10 cellular contexts compared by ENCODE assay signal in the genomic region with DNA sequence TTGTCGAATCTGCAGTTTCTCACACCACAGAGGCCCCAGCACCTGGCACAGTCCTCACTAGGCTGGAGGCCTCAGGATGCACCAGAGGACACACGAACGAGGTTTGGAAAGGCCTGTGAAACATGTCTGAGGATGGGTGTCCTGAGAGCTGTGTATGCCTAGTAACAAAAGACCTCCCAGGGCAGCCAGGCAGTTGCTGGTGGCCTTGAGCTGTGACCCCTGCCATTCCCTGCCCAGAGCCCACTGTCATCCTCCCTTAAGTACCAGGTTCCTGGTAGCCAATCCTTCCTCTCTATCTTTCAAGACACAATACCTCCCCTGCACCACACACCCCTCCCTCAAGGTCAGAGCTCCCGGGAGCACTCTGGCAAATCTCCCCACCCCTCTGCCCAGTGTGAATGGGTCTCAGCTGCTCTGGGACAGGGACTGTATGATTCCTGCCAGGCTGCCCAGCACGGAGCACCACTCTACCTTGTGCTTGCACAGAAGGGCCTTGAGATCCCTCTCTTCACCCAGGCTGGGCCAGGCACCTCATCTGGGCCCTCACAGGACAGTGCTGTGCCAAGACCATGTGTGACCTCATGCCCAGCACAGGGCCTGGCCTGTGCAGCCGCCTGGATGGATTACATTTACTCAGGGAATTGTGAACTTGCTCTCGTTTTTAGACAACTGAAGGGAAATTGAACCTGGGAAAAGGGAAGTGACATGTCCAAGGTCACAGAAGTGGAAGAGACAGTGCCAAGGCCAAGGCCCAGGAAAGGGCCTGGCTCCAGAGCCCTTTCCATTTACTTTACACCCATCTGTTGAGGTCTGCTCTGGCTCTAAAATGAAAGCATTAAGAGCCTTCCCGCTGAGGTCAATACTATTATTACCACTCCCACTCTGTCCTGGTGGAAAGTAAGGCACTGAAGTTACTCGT. TPM values are rescaled to one million over a fixed set of nuclear protein-coding genes. Genes with fewer than 3 reads are reported as not detected.
DNase-seq lines count a peak whose midpoint lies in the region; TF ChIP-seq lines count a peak whose summit lies in the region.
"Had no signal": no experiment of that assay in that cellular context is flagged by ENCODE, and none has a peak within 500 bp of the region (broad histone marks: within the 10 kb centered on the region; RNA-seq: fewer than 3 reads in every experiment).

No MANE protein-coding gene starts in this region.

- no peak for TF ChIP-seq CTCF in GM12864 (IDR thresholded peaks at IDR 0.05; ENCODE audit: low read depth, low read length, missing control alignments)
- no peak for TF ChIP-seq CTCF in Peyer's patch (IDR thresholded peaks at IDR 0.05)
- no peak for TF ChIP-seq CTCF in esophagus squamous epithelium (IDR thresholded peaks at IDR 0.05)

- WGBS in esophagus squamous epithelium, 2 donors: 34 to 41% methylated on average over 3 to 7 of the region's 9 CpGs

- H3K27ac ChIP-seq in Peyer's patch: peak overlapping the region; percentile 93 to 100 (median 96)
- H3K27ac ChIP-seq in esophagus squamous epithelium: peak overlapping the region; percentile 93 to 99 (median 98)
- peak overlapping the region; percentile 79 for H3K27ac ChIP-seq in rectal smooth muscle tissue (ENCODE audit: low read depth, low read length)

- H3K27me3 ChIP-seq in Peyer's patch (no peaks in the 10 kb centered on the region), esophagus squamous epithelium (no peaks in the 10 kb centered on the region), rectal smooth muscle tissue (ENCODE audit: control insufficient read depth, insufficient read depth, low read length) (no peaks in the 10 kb centered on the region)

- H3K9ac ChIP-seq in rectal smooth muscle tissue (ENCODE audit: low read length): no peak overlapping the region

- no peaks in the 10 kb centered on the region for H3K9me3 ChIP-seq in Peyer's patch
- no peaks in the 10 kb centered on the region for H3K9me3 ChIP-seq in esophagus squamous epithelium

- peaks cover 8 to 53% (median 21%) of the 10 kb centered on the region in 4 donors for H3K4me1 ChIP-seq in Peyer's patch
- peaks cover 38 to 79% (median 55%) of the 10 kb centered on the region in 3 donors for H3K4me1 ChIP-seq in esophagus squamous epithelium
- peaks cover 15% of the 10 kb centered on the region for H3K4me1 ChIP-seq in rectal smooth muscle tissue (ENCODE audit: control insufficient read depth, insufficient read depth, low read length)

- H3K36me3 ChIP-seq in Peyer's patch: peaks cover 0 to 6% (median 0%) of the 10 kb centered on the region in 3 donors
- peaks cover 0 to 7% (median 0%) of the 10 kb centered on the region in 3 donors for H3K36me3 ChIP-seq in esophagus squamous epithelium
- H3K36me3 ChIP-seq in rectal smooth muscle tissue (ENCODE audit: control insufficient read depth, insufficient read depth, low read length): peaks cover 2% of the 10 kb centered on the region

- H3K4me3 ChIP-seq in GM12864 (ENCODE audit: low read depth, low read length) (peak overlapping the region; percentile 80), Peyer's patch (peak overlapping the region in 3 of 4 donors; percentile 72 to 100 (median 75)), esophagus squamous epithelium (peak overlapping the region in 3 of 4 donors; percentile 73 to 97 (median 92)), rectal smooth muscle tissue (ENCODE audit: low read length) (peak overlapping the region; percentile 65)

- intact Hi-C loops in esophagus squamous epithelium (cut with DNase I): no loop called here

- DNase-seq in GM12864 (ENCODE audit: low read depth): no peak
- DNase-seq in Peyer's patch: no peak
- DNase-seq in esophagus squamous epithelium (lab: John Stamatoyannopoulos, UW): no peak
- no peak for DNase-seq in NCI-H510A (lab: John Stamatoyannopoulos, UW)
- no peak for DNase-seq in GM19240 (ENCODE audit: insufficient read length, low spot score)
- DNase-seq in DMS114 treated with DMSO at 0.1 percent for 48 hours (lab: John Stamatoyannopoulos, UW; ENCODE audit: unreplicated experiment): no peak
- DNase-seq in NCI-H510A treated with DMSO at 0.1 percent for 48 hours (lab: John Stamatoyannopoulos, UW): no peak
- DNase-seq: hippocampal formation had no signal

- TF ChIP-seq POLR2A in Peyer's patch (IDR thresholded peaks at IDR 0.05) (no peak), esophagus squamous epithelium (IDR thresholded peaks at IDR 0.05) (no peak)

RNA-seq across cellular contexts. Expression of gene ZNF787, which starts 2.2 kb away (rescaled TPM):
- total RNA-seq in Peyer's patch (10 to 100 TPM; 19.0 to 42.1 (median 26.9) TPM), esophagus squamous epithelium (10 to 100 TPM in 3 of 4 donors, 1 to 10 TPM in 1; 9.9 to 21.3 (median 13.1) TPM)

RNA-seq across cellular contexts. Expression of gene ZNF444, which starts 22.2 kb away (rescaled TPM):
- total RNA-seq in Peyer's patch (10 to 100 TPM; 22.1 to 49.9 (median 33.2) TPM), esophagus squamous epithelium (10 to 100 TPM; 10.6 to 22.1 (median 15.6) TPM)

RNA-seq across cellular contexts. Expression of gene GALP, which starts 56.9 kb away (rescaled TPM):
- total RNA-seq in Peyer's patch: not detected
- not detected for total RNA-seq in esophagus squamous epithelium
- total RNA-seq: T-helper 2 cell treated with Interferon-gamma antibody and Interleukin-4, amounts not matched to agents 100 ng/mL and 5 ng/mL, for 36 hours had no signal
